20 cellular contexts compared by ENCODE assay signal in the genomic region with DNA sequence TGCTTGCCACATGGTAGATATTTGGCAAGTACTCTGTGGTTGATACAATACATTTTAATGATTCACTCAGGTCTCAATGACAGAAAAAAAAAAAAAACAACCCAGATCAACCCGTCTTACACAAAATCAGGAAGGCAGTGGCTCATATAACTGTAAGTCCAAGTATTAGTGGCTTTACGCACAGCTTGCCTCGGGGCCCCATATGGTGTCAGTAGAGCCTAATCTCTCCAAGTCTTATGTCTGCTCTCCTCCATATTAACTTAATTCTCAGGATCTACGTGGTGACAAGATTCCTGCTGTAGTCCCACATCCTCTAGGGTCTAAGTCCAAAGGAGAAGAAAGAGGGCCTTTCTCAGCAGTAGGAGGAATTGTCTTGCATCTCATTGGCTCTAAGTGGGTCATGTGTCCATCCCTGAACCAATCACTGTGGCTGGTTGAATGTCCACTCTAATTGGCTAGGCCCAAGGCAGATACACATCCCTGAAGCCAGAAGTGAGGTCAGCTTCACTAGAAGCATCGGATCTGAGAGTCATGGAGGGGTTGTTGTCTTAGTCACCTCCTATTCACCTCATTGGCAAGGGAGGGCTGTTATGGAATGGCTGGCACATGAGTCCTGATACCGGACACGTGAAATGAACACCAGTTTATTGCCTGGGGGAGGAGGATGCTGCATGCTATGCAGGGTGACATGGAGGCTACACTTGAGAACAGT.
DNase-seq lines count a peak whose midpoint lies in the region; ATAC-seq and TF ChIP-seq lines count a peak whose summit lies in the region.
"Had no signal": no experiment of that assay in that cellular context is flagged by ENCODE, and none has a peak within 500 bp of the region (broad histone marks: within the 10 kb centered on the region; RNA-seq: fewer than 3 reads in every experiment).

No MANE protein-coding gene starts in this region.

- DNase-seq in NCI-H82 treated with DMSO at 0.1 percent for 48 hours (lab: John Stamatoyannopoulos, UW; ENCODE audit: unreplicated experiment), result peak; percentile 19
- no peak for DNase-seq in brain microvascular endothelial cell
- no peak for DNase-seq in retinal pigment epithelial cell (ENCODE audit: low read depth)
- DNase-seq in stimulated activated CD8-positive, alpha-beta memory T cell treated with anti-CD3 and anti-CD28 coated beads, Interleukin-4, amount 100 ng/mL, for 48 hours, result no peak
- no peak for DNase-seq in HEK293T (ENCODE audit: extremely low spot score)
- no peak for DNase-seq in AG20443 (ENCODE audit: low spot score)
- DNase-seq: activated CD8-positive, alpha-beta T cell treated with anti-CD3 and anti-CD28 coated beads, Interleukin-2, amount 10 ng/mL, durations not matched to agents 7 days and 5 days; activated T-cell treated with anti-CD3 and anti-CD28 coated beads, Interleukin-2, amount 50 U/mL, for 72 hours; CD4-positive, alpha-beta T cell; central memory CD4-positive, alpha-beta T cell; effector CD8-positive, alpha-beta T cell; left colon; NCI-H2081 treated with DMSO at 0.1 percent for 48 hours; NCI-H524 treated with DMSO at 0.1 percent for 48 hours; RPMI8226; stimulated activated CD4-positive, alpha-beta T cell treated with anti-CD3 and anti-CD28 coated beads, Interleukin-12 subunit alpha, Interleukin-12 subunit beta, amount 100 ng/mL, for 4 hours; stimulated activated naive CD4-positive, alpha-beta T cell treated with Interleukin-2 at 50 U/mL for 16 hours; upper lobe of left lung had no signal

- H3K27ac ChIP-seq in brain microvascular endothelial cell, result no peak overlapping the region
- H3K27ac ChIP-seq: upper lobe of left lung had no signal

- H3K4me3 ChIP-seq in brain microvascular endothelial cell (ENCODE audit: low read depth, low read length) (no peak overlapping the region), retinal pigment epithelial cell (ENCODE audit: low read length) (no peak overlapping the region)
- H3K4me3 ChIP-seq: upper lobe of left lung had no signal

- in situ Hi-C loops in brain microvascular endothelial cell (cut with HindIII; ENCODE audit: low pct_ligation_motif_present, low sequenced_read_pairs), result no loop called here

- no peaks in the 10 kb centered on the region for H3K27me3 ChIP-seq in brain microvascular endothelial cell (replicated peaks)
- H3K27me3 ChIP-seq: upper lobe of left lung had no signal

- no peaks in the 10 kb centered on the region for H3K36me3 ChIP-seq in brain microvascular endothelial cell (replicated peaks)
- H3K36me3 ChIP-seq: upper lobe of left lung had no signal

- ATAC-seq in HG03442 (IDR thresholded peaks at IDR 0.05; ENCODE audit: unreplicated experiment), result no peak
- ATAC-seq: activated CD8-positive, alpha-beta T cell treated with anti-CD3 and anti-CD28 coated beads, Interleukin-2, amount 10 ng/mL, durations not matched to agents 7 days and 5 days; activated T-cell treated with anti-CD3 and anti-CD28 coated beads, Interleukin-2, amount 50 U/mL, for 72 hours; left colon had no signal

- CTCF ChIA-PET in HEK293T (lab: Yijun Ruan, JAX), result no interaction called here

- peak; percentile 13 for TF ChIP-seq CTCF in GM12873 (IDR thresholded peaks at IDR 0.05; ENCODE audit: insufficient read depth, low read depth, low read length, missing control alignments)
- peak; percentile 32 for TF ChIP-seq CTCF in brain microvascular endothelial cell (IDR thresholded peaks at IDR 0.05; ENCODE audit: low read depth, low read length, missing control alignments)
- TF ChIP-seq CTCF in retinal pigment epithelial cell (conservative IDR thresholded peaks at IDR 0.05; ENCODE audit: low read depth, low read length), result peak; percentile 30

- POLR2A ChIA-PET in HEK293T (lab: Yijun Ruan, JAX), result no interaction called here

TF ChIP-seq in HEK293T, 16 proteins besides CTCF, POLR2A, EP300 and RAD21:
- TF ChIP-seq ELF4 (IDR thresholded peaks at IDR 0.05) (no peak), SP1 (IDR thresholded peaks at IDR 0.05) (no peak), HDGF (IDR thresholded peaks at IDR 0.05; ENCODE audit: borderline replicate concordance) (no peak), TARDBP (IDR thresholded peaks at IDR 0.05) (no peak), BHLHE40 (IDR thresholded peaks at IDR 0.05; ENCODE audit: borderline replicate concordance) (no peak), FOXM1 (IDR thresholded peaks at IDR 0.05; ENCODE audit: borderline replicate concordance) (no peak), L3MBTL2 (conservative IDR thresholded peaks at IDR 0.05) (no peak), ZNF384 (IDR thresholded peaks at IDR 0.05) (no peak), ARNT (IDR thresholded peaks at IDR 0.05) (no peak), CTBP1 (IDR thresholded peaks at IDR 0.05; ENCODE audit: borderline replicate concordance) (no peak), NFRKB (IDR thresholded peaks at IDR 0.05) (no peak), LEF1 (IDR thresholded peaks at IDR 0.05; ENCODE audit: borderline replicate concordance) (no peak)
